In genomic region chr11:15893080-15893492, GRCh38 we compare ENCODE assay signal across 14 cellular contexts.
DNase-seq lines count a peak whose midpoint lies in the region; ATAC-seq and TF ChIP-seq lines count a peak whose summit lies in the region.
"Had no signal": no experiment of that assay in that cellular context is flagged by ENCODE, and none has a peak within 500 bp of the region (broad histone marks: within the 10 kb centered on the region; RNA-seq: fewer than 3 reads in every experiment).

No MANE protein-coding gene starts in this region.

- peaks cover 11% of the 10 kb centered on the region for H3K27me3 Mint-ChIP-seq in neural progenitor cell (ENCODE audit: insufficient read depth, low read depth)
- H3K27me3 Mint-ChIP-seq: activated CD8-positive, alpha-beta memory T cell treated with anti-CD3 and anti-CD28 coated beads, Interleukin-2, amount 10 ng/mL, durations not matched to agents 7 days and 5 days had no signal

- H3K4me3 Mint-ChIP-seq in neural progenitor cell = no peak overlapping the region
- H3K4me3 Mint-ChIP-seq: activated CD8-positive, alpha-beta memory T cell treated with anti-CD3 and anti-CD28 coated beads, Interleukin-2, amount 10 ng/mL, durations not matched to agents 7 days and 5 days had no signal

- H3K9ac ChIP-seq in neural progenitor cell = no peak overlapping the region

- no peak for TF ChIP-seq CTCF in neural progenitor cell (IDR thresholded peaks at IDR 0.05)

- H3K4me3 ChIP-seq in neural progenitor cell = no peak overlapping the region
- H3K4me3 ChIP-seq: esophagus muscularis mucosa, left ventricle myocardium inferior had no signal

- H3K27ac Mint-ChIP-seq in neural progenitor cell = peak overlapping the region; percentile 58
- H3K27ac Mint-ChIP-seq: activated CD8-positive, alpha-beta memory T cell treated with anti-CD3 and anti-CD28 coated beads, Interleukin-2, amount 10 ng/mL, durations not matched to agents 7 days and 5 days had no signal

- no peak overlapping the region for H3K4me2 ChIP-seq in neural progenitor cell

- H3K9me3 Mint-ChIP-seq in neural progenitor cell = no peaks in the 10 kb centered on the region

- no peak overlapping the region for H3K27ac ChIP-seq in neural progenitor cell
- H3K27ac ChIP-seq: esophagus muscularis mucosa, left ventricle myocardium inferior had no signal

- no peaks in the 10 kb centered on the region for H3K36me3 ChIP-seq in neural progenitor cell
- H3K36me3 ChIP-seq: esophagus muscularis mucosa, left ventricle myocardium inferior had no signal

- no peaks in the 10 kb centered on the region for H3K27me3 ChIP-seq in neural progenitor cell
- H3K27me3 ChIP-seq: esophagus muscularis mucosa had no signal

- H3K9me3 ChIP-seq in neural progenitor cell (ENCODE audit: low read depth) = no peaks in the 10 kb centered on the region
- H3K9me3 ChIP-seq: esophagus muscularis mucosa, left ventricle myocardium inferior had no signal

- H3F3A ChIP-seq in neural progenitor cell (ENCODE audit: low read depth) = peaks cover 20% of the 10 kb centered on the region

- no peaks in the 10 kb centered on the region for H4K20me1 ChIP-seq in neural progenitor cell (ENCODE audit: low read depth)

- H3K4me1 Mint-ChIP-seq in neural progenitor cell = peaks cover 65% of the 10 kb centered on the region
- H3K4me1 Mint-ChIP-seq: activated CD8-positive, alpha-beta memory T cell treated with anti-CD3 and anti-CD28 coated beads, Interleukin-2, amount 10 ng/mL, durations not matched to agents 7 days and 5 days had no signal

- H3K79me2 ChIP-seq in neural progenitor cell (ENCODE audit: low read depth) = no peaks in the 10 kb centered on the region

- H3K36me3 Mint-ChIP-seq in neural progenitor cell = no peaks in the 10 kb centered on the region
- H3K36me3 Mint-ChIP-seq: activated CD8-positive, alpha-beta memory T cell treated with anti-CD3 and anti-CD28 coated beads, Interleukin-2, amount 10 ng/mL, durations not matched to agents 7 days and 5 days had no signal

- H3K4me1 ChIP-seq in neural progenitor cell = peaks cover 24% of the 10 kb centered on the region

- ATAC-seq in GM21360 (IDR thresholded peaks at IDR 0.05; ENCODE audit: unreplicated experiment) = no peak
- ATAC-seq in HG03571 (IDR thresholded peaks at IDR 0.05; ENCODE audit: unreplicated experiment) = no peak
- ATAC-seq: activated CD8-positive, alpha-beta memory T cell treated with anti-CD3 and anti-CD28 coated beads, Interleukin-2, amount 10 ng/mL, durations not matched to agents 7 days and 5 days had no signal

- peak; percentile 19 for DNase-seq in Daoy (ENCODE audit: low read depth)
- peak; percentile 46 for DNase-seq in NCI-H526 treated with DMSO at 0.1 percent for 48 hours (lab: John Stamatoyannopoulos, UW)
- DNase-seq in dermis microvascular lymphatic vessel endothelial cell (ENCODE audit: low read depth in 2 of 2) = peak; percentile 1 to 20
- DNase-seq in neural progenitor cell (ENCODE audit: low spot score) = no peak
- no peak for DNase-seq in NCI-H69 (lab: John Stamatoyannopoulos, UW)
- no peak for DNase-seq in NCI-H1092 treated with DMSO at 0.1 percent for 48 hours (lab: John Stamatoyannopoulos, UW)
- DNase-seq: activated CD8-positive, alpha-beta memory T cell treated with anti-CD3 and anti-CD28 coated beads, Interleukin-2, amount 10 ng/mL, durations not matched to agents 7 days and 5 days; anterior cingulate cortex; left ventricle myocardium inferior; NCI-H524 treated with DMSO at 0.1 percent for 48 hours; T-helper 1 cell had no signal

- H2AFZ ChIP-seq in neural progenitor cell (replicated peaks) = no peak overlapping the region

Comparison
In these comparisons a context has a peak if more than half of its experiments do, and no peak if none do; other contexts are left out.
1. DNase-seq: peak in Daoy (single experiment), NCI-H526 treated with DMSO at 0.1 percent for 48 hours (single experiment) and dermis microvascular lymphatic vessel endothelial cell (2 of 2); none in neural progenitor cell (single experiment), NCI-H69 (single experiment) and NCI-H1092 treated with DMSO at 0.1 percent for 48 hours (single experiment).